Comparison of ENCODE assay signal across 13 cellular contexts in genomic region chr5:78003914-78004313, GRCh38.
DNase-seq lines count a peak whose midpoint lies in the region; ATAC-seq and TF ChIP-seq lines count a peak whose summit lies in the region.
"Had no signal": no experiment of that assay in that cellular context is flagged by ENCODE, and none has a peak within 500 bp of the region (broad histone marks: within the 10 kb centered on the region; RNA-seq: fewer than 3 reads in every experiment).

No MANE protein-coding gene starts in this region.

- WGBS in gastroesophageal sphincter (ENCODE audit: low coverage in 1 of 2), 2 donors, result 86 to 100% methylated on average over 1 to 5 of the region's 6 CpGs

- H3K9me3 ChIP-seq in WERI-Rb-1 (ENCODE audit: severe bottlenecking) (no peaks in the 10 kb centered on the region), gastroesophageal sphincter (no peaks in the 10 kb centered on the region)

- H3K4me3 ChIP-seq in WERI-Rb-1 (ENCODE audit: low read depth, low read length) (no peak overlapping the region), gastroesophageal sphincter (no peak overlapping the region)
- H3K4me3 ChIP-seq: cardiac muscle cell had no signal

- peak overlapping the region; percentile 54 for H3K27ac ChIP-seq in WERI-Rb-1
- no peak overlapping the region for H3K27ac ChIP-seq in gastroesophageal sphincter
- H3K27ac ChIP-seq: cardiac muscle cell had no signal

- H3K4me1 ChIP-seq in gastroesophageal sphincter, result no peaks in the 10 kb centered on the region

- TF ChIP-seq CTCF in WERI-Rb-1 (IDR thresholded peaks at IDR 0.05; ENCODE audit: low read depth, low read length) (no peak), gastroesophageal sphincter (IDR thresholded peaks at IDR 0.05) (no peak)

- TF ChIP-seq POLR2A in gastroesophageal sphincter (IDR thresholded peaks at IDR 0.05), result no peak

- ATAC-seq in gastroesophageal sphincter (no peak), HG03039 (IDR thresholded peaks at IDR 0.05; ENCODE audit: unreplicated experiment) (no peak)

- TF ChIP-seq EP300 in gastroesophageal sphincter (IDR thresholded peaks at IDR 0.05), result no peak

- peak; percentile 17 for DNase-seq in NCI-H2227 (lab: John Stamatoyannopoulos, UW; ENCODE audit: unreplicated experiment)
- DNase-seq in NCI-H2227 treated with DMSO at 0.1 percent for 48 hours (lab: John Stamatoyannopoulos, UW), result no peak
- peak; percentile 35 for DNase-seq in NCI-H2029 treated with DMSO at 0.1 percent for 48 hours (lab: John Stamatoyannopoulos, UW)
- peak; percentile 52 for DNase-seq in WERI-Rb-1
- peak; percentile 85 for DNase-seq in retina
- no peak for DNase-seq in SW480 (ENCODE audit: low spot score)
- DNase-seq: ACHN; activated naive CD4-positive, alpha-beta T cell treated with anti-CD3 and anti-CD28 coated beads, Interleukin-2, amount 10 ng/mL, durations not matched to agents 7 days and 5 days; Kasumi-1; NCI-H526 had no signal

- no peaks in the 10 kb centered on the region for H3K27me3 ChIP-seq in WERI-Rb-1 (ENCODE audit: insufficient read depth, low read depth, severe bottlenecking)
- H3K27me3 ChIP-seq in gastroesophageal sphincter, result no peaks in the 10 kb centered on the region
- H3K27me3 ChIP-seq: cardiac muscle cell had no signal

- H3K36me3 ChIP-seq in WERI-Rb-1 (no peaks in the 10 kb centered on the region), gastroesophageal sphincter (peaks cover 0 to 16% of the 10 kb centered on the region in 2 donors)
- H3K36me3 ChIP-seq: cardiac muscle cell had no signal

Comparison
In these comparisons a context has a peak if more than half of its experiments do, and no peak if none do; other contexts are left out.
1. DNase-seq: peak in NCI-H2227 (single experiment), NCI-H2029 treated with DMSO at 0.1 percent for 48 hours (single experiment), WERI-Rb-1 (single experiment) and retina (single experiment); none in NCI-H2227 treated with DMSO at 0.1 percent for 48 hours (single experiment) and SW480 (single experiment).